In genomic region chr3:188170461-188171459, GRCh38 we compare ENCODE assay signal across 9 cellular contexts. TPM values are rescaled to one million over a fixed set of nuclear protein-coding genes. Genes with fewer than 3 reads are reported as not detected.
A peak's percentile ranks its signal among the peaks of the same experiment; 100 is the strongest.
DNase-seq lines count a peak whose midpoint lies in the region; ATAC-seq lines count a peak whose summit lies in the region.
"Had no signal": no experiment of that assay in that cellular context is flagged by ENCODE, and none has a peak within 500 bp of the region (broad histone marks: within the 10 kb centered on the region; RNA-seq: fewer than 3 reads in every experiment).

No MANE protein-coding gene starts in this region.

- DNase-seq in M059J (ENCODE audit: low read depth) (peak; percentile 38), epithelial cell of prostate (ENCODE audit: low read depth, low spot score) (peak; percentile 66), A172 (ENCODE audit: low spot score) (no peak), NK-92 (lab: John Stamatoyannopoulos, UW; ENCODE audit: unreplicated experiment) (no peak)
- peak; percentile 53 for DNase-seq in activated CD8-positive, alpha-beta memory T cell treated with anti-CD3 and anti-CD28 coated beads, Interleukin-2, amount 50 U/mL, for 4 hours
- DNase-seq in stimulated activated CD4-positive, alpha-beta T cell treated with anti-CD3 and anti-CD28 coated beads, Interleukin-4, amount 100 ng/mL, for 24 hours, result peak; percentile 66
- DNase-seq: NCI-H187 treated with DMSO at 0.1 percent for 48 hours had no signal

- peak overlapping the region; percentile 47 for H3K27ac ChIP-seq in epithelial cell of prostate

- ATAC-seq in HG03108 (IDR thresholded peaks at IDR 0.05; ENCODE audit: unreplicated experiment), result no peak
- no peak for ATAC-seq in HG02763 (IDR thresholded peaks at IDR 0.05; ENCODE audit: unreplicated experiment)

RNA-seq across cellular contexts. Expression of gene LPP, which starts 16.8 kb away (rescaled TPM):
- total RNA-seq in M059J (2014; rRNA removed; shearing (Covaris generic)), result 23.2 and 32.6 TPM in 2 replicates
- 16.4 and 31.2 TPM in 2 replicates for total RNA-seq in A172 (2014; rRNA removed; shearing (Covaris generic))

Comparison
In these comparisons a context has a peak if more than half of its experiments do, and no peak if none do; other contexts are left out.
1. DNase-seq: peak in M059J (single experiment), activated CD8-positive, alpha-beta memory T cell treated with anti-CD3 and anti-CD28 coated beads, Interleukin-2, amount 50 U/mL, for 4 hours (single experiment), epithelial cell of prostate (single experiment) and stimulated activated CD4-positive, alpha-beta T cell treated with anti-CD3 and anti-CD28 coated beads, Interleukin-4, amount 100 ng/mL, for 24 hours (single experiment); none in A172 (single experiment) and NK-92 (single experiment).